ENCODE assay signal across 1 cellular context in genomic region chr16:84834403-84834772, GRCh38.
TF ChIP-seq lines count a peak whose summit lies in the region.

No MANE protein-coding gene starts in this region.

TF ChIP-seq in IMR-90, 13 proteins besides CTCF, POLR2A, EP300 and RAD21 (continued from another document):
- no peak for TF ChIP-seq MXI1 (IDR thresholded peaks at IDR 0.05; ENCODE audit: borderline replicate concordance, low read depth, low read length)
- no peak for TF ChIP-seq ELK1 (IDR thresholded peaks at IDR 0.05; ENCODE audit: borderline replicate concordance, low read depth, low read length)
